In genomic region chr3:112531358-112531781, GRCh38 we compare ENCODE assay signal across 8 cellular contexts. TPM values are rescaled to one million over a fixed set of nuclear protein-coding genes. Genes with fewer than 3 reads are reported as not detected.
DNase-seq lines count a peak whose midpoint lies in the region; ATAC-seq and TF ChIP-seq lines count a peak whose summit lies in the region.

No MANE protein-coding gene starts in this region.

- no peaks in the 10 kb centered on the region for H3F3A ChIP-seq in smooth muscle cell (ENCODE audit: low read depth)

- H3K4me2 ChIP-seq in smooth muscle cell, result no peak overlapping the region

- in situ Hi-C loops in GM13977 (cut with MboI; ENCODE audit: low pct_unique_long_range_greater_than_20kb, low sequenced_read_pairs, unreplicated experiment), result no loop called here

- H3K4me3 ChIP-seq in AG09309 (ENCODE audit: control insufficient read depth, low read depth, low read length) (no peak overlapping the region), SK-N-MC (no peak overlapping the region), smooth muscle cell (no peak overlapping the region)

- no peak for ATAC-seq in HG02588 (IDR thresholded peaks at IDR 0.05; ENCODE audit: unreplicated experiment)
- no peak for ATAC-seq in GM18861 (IDR thresholded peaks at IDR 0.05; ENCODE audit: unreplicated experiment)
- ATAC-seq in HG03342 (IDR thresholded peaks at IDR 0.05; ENCODE audit: unreplicated experiment), result no peak

- 0% methylated on average over 1 of the region's 1 CpG for WGBS in smooth muscle cell (ENCODE audit: low lambda C conversion rate)

- H3K27ac ChIP-seq in SK-N-MC, result no peak overlapping the region
- H3K27ac ChIP-seq in smooth muscle cell (ENCODE audit: low read depth), result no peak overlapping the region

- no peaks in the 10 kb centered on the region for H3K9me3 ChIP-seq in SK-N-MC (ENCODE audit: low read depth, low read length)
- no peaks in the 10 kb centered on the region for H3K9me3 ChIP-seq in smooth muscle cell (replicated peaks; ENCODE audit: low read depth)

- no peaks in the 10 kb centered on the region for H4K20me1 ChIP-seq in smooth muscle cell (ENCODE audit: low read depth)

- H3K36me3 ChIP-seq in SK-N-MC (ENCODE audit: insufficient read depth, low read length) (peaks cover 30% of the 10 kb centered on the region), smooth muscle cell (ENCODE audit: low read depth) (peaks cover 9% of the 10 kb centered on the region)

- no peaks in the 10 kb centered on the region for H3K79me2 ChIP-seq in smooth muscle cell (ENCODE audit: low read depth)

- peak; percentile 3 for DNase-seq in AG09309 (ENCODE audit: low read depth)
- peak; percentile 24 for DNase-seq in GM13977 (ENCODE audit: low spot score)
- peak; percentile 14 for DNase-seq in SK-N-MC (ENCODE audit: low read depth, low spot score)
- DNase-seq in fibroblast of the conjunctiva (ENCODE audit: low read depth), result peak; percentile 26
- DNase-seq in smooth muscle cell (lab: John Stamatoyannopoulos, UW; ENCODE audit: unreplicated experiment), result no peak

- H3K27me3 ChIP-seq in smooth muscle cell (ENCODE audit: low read depth), result no peaks in the 10 kb centered on the region

- peak; percentile 30 for TF ChIP-seq CTCF in AG09309 (IDR thresholded peaks at IDR 0.05; ENCODE audit: control insufficient read depth, insufficient read depth, low read depth, low read length, missing control alignments)
- peak; percentile 36 for TF ChIP-seq CTCF in GM13977 (IDR thresholded peaks at IDR 0.05; ENCODE audit: extremely low read depth, insufficient read depth, missing control alignments)
- peak; percentile 64 for TF ChIP-seq CTCF in smooth muscle cell (IDR thresholded peaks at IDR 0.05; ENCODE audit: borderline replicate concordance, insufficient read depth, poor library complexity, severe bottlenecking)

- H2AFZ ChIP-seq in smooth muscle cell (ENCODE audit: low read depth), result no peak overlapping the region

- H3K9ac ChIP-seq in SK-N-MC (ENCODE audit: insufficient read length) (no peak overlapping the region), smooth muscle cell (ENCODE audit: low read depth) (no peak overlapping the region)

- H3K4me1 ChIP-seq in smooth muscle cell (ENCODE audit: low read depth), result no peaks in the 10 kb centered on the region

RNA-seq across cellular contexts. Expression of gene ATG3, which starts 30.4 kb away (rescaled TPM):
- 32.5 and 35.7 TPM in 2 replicates for total RNA-seq in smooth muscle cell
- 49.1 and 57.8 TPM in 2 replicates for polyA plus RNA-seq in smooth muscle cell

RNA-seq across cellular contexts. Expression of gene SLC35A5, which starts 30.5 kb away (rescaled TPM):
- 28.0 and 29.1 TPM in 2 replicates for total RNA-seq in smooth muscle cell
- 18.1 and 18.8 TPM in 2 replicates for polyA plus RNA-seq in smooth muscle cell

RNA-seq across cellular contexts. Expression of gene BTLA, which starts 32.1 kb away (rescaled TPM):
- 0.13 TPM in 1 of 2 replicates, not detected in the other for total RNA-seq in smooth muscle cell
- polyA plus RNA-seq in smooth muscle cell, result not detected in 2 replicates
